Comparison of ENCODE assay signal across 1 cellular context in genomic region chr1:205298191-205298994, GRCh38.
TF ChIP-seq lines count a peak whose summit lies in the region.

No MANE protein-coding gene starts in this region.

TF ChIP-seq in H1, 55 proteins besides CTCF, POLR2A, EP300 and RAD21 (continued from another document):
- TF ChIP-seq TAF1 (IDR thresholded peaks at IDR 0.05; ENCODE audit: low read depth, low read length) (no peak), YY1 (IDR thresholded peaks at IDR 0.05; ENCODE audit: low read depth, low read length) (no peak), CHD2 (IDR thresholded peaks at IDR 0.05; ENCODE audit: low read length) (0 out of 2 replicates have a peak, but pooled peaks have one; percentile 27), ASH2L (IDR thresholded peaks at IDR 0.05; ENCODE audit: low read length) (peak; percentile 16), JUND (IDR thresholded peaks at IDR 0.05; ENCODE audit: low read length) (peak; percentile 38; the same call in 1 of the 2 replicates), CREB1 (IDR thresholded peaks at IDR 0.05) (peak; percentile 78), TEAD4 (IDR thresholded peaks at IDR 0.05; ENCODE audit: low read depth, low read length) (peak; percentile 88), CHD1 (IDR thresholded peaks at IDR 0.05; ENCODE audit: low read depth, low read length) (no peak)
